In genomic region chr2:222878284-222878876, GRCh38 we compare ENCODE assay signal across 15 cellular contexts. TPM values are rescaled to one million over a fixed set of nuclear protein-coding genes. Genes with fewer than 3 reads are reported as not detected.
DNase-seq lines count a peak whose midpoint lies in the region; ATAC-seq, FAIRE-seq and TF ChIP-seq lines count a peak whose summit lies in the region.
"Had no signal": no experiment of that assay in that cellular context is flagged by ENCODE, and none has a peak within 500 bp of the region (broad histone marks: within the 10 kb centered on the region; RNA-seq: fewer than 3 reads in every experiment).

No MANE protein-coding gene starts in this region.

- TF ChIP-seq POLR2A in breast epithelium (IDR thresholded peaks at IDR 0.05) (no peak), stomach (IDR thresholded peaks at IDR 0.05) (no peak)

- H3K27ac ChIP-seq in breast epithelium: no peak overlapping the region
- H3K27ac ChIP-seq in astrocyte (ENCODE audit: low read depth, low read length): no peak overlapping the region
- no peak overlapping the region for H3K27ac ChIP-seq in liver (ENCODE audit: low read depth in 1 of 2, low read length in 2 of 2)
- H3K27ac ChIP-seq in stomach: peak overlapping the region; percentile 34 to 71 (median 52)

- H3K27me3 ChIP-seq in breast epithelium: no peaks in the 10 kb centered on the region
- no peaks in the 10 kb centered on the region for H3K27me3 ChIP-seq in astrocyte (ENCODE audit: insufficient read depth, low read length)
- H3K27me3 ChIP-seq in liver (ENCODE audit: control insufficient read depth in 4 of 4, insufficient read depth in 4 of 4, low read length in 3 of 4): no peaks in the 10 kb centered on the region
- H3K27me3 ChIP-seq in stomach: no peaks in the 10 kb centered on the region
- H3K27me3 ChIP-seq: upper lobe of left lung had no signal

- DNase-seq in MCF 10A (ENCODE audit: unreplicated experiment): no peak
- no peak for DNase-seq in breast epithelium (ENCODE audit: low spot score in 2 of 2)
- DNase-seq in astrocyte (ENCODE audit: low read depth): no peak
- no peak for DNase-seq in stomach
- DNase-seq in naive thymus-derived CD8-positive, alpha-beta T cell: no peak
- DNase-seq in NCI-H226: no peak
- DNase-seq: activated CD4-positive, alpha-beta T cell treated with anti-CD3 and anti-CD28 coated beads for 48 hours; activated naive CD4-positive, alpha-beta T cell treated with anti-CD3 and anti-CD28 coated beads for 36 hours; CD4-positive, alpha-beta memory T cell; NCI-H1417; upper lobe of left lung had no signal

- FAIRE-seq in astrocyte (lab: Jason Lieb, UNC): no peak

- H3K36me3 ChIP-seq in breast epithelium (no peaks in the 10 kb centered on the region), astrocyte (ENCODE audit: insufficient read depth, low read length) (no peaks in the 10 kb centered on the region), liver (ENCODE audit: control insufficient read depth in 4 of 4, insufficient read depth in 3 of 4, low read depth in 1 of 4, low read length in 3 of 4) (no peaks in the 10 kb centered on the region), stomach (no peaks in the 10 kb centered on the region)
- H3K36me3 ChIP-seq: upper lobe of left lung had no signal

- H3K27me3 Mint-ChIP-seq in MCF 10A (ENCODE audit: insufficient read depth, unreplicated experiment) (no peaks in the 10 kb centered on the region), astrocyte (ENCODE audit: low read depth, unreplicated experiment) (no peaks in the 10 kb centered on the region)
- H3K27me3 Mint-ChIP-seq in naive thymus-derived CD8-positive, alpha-beta T cell: no peaks in the 10 kb centered on the region
- H3K27me3 Mint-ChIP-seq: brain; CD4-positive, alpha-beta memory T cell; stimulated activated memory B cell treated with anti-CD40 and anti-IgM and Interleukin-4, amounts not matched to agents 10 μg/mL and 1 μg/mL and 100 μg/mL, for 72 hours had no signal

- CTCF ChIA-PET in MCF 10A (lab: Yijun Ruan, JAX): interaction anchor here (0.7 to 2.1 kb wide), 3 partner anchors 17 to 43 kb away, joined by 3 to 7 read pairs (median 3); no protein-coding TSS in a partner anchor

- no peak overlapping the region for H3K9ac ChIP-seq in astrocyte (ENCODE audit: low read length)
- no peak overlapping the region for H3K9ac ChIP-seq in liver (ENCODE audit: low read depth in 1 of 2, low read length in 2 of 2)

- intact Hi-C loops in MCF 10A (cut with micrococcal nuclease): loop anchor here (2.0 kb wide), 1 partner anchor 16 kb away; no protein-coding TSS in a partner anchor
- intact Hi-C loops in breast epithelium (cut with DNase I; ENCODE audit: low total_unique reads): no loop called here
- intact Hi-C loops in stomach (cut with DNase I; ENCODE audit: low total_unique reads): no loop called here

- peak overlapping the region; percentile 39 for H3K4me3 Mint-ChIP-seq in MCF 10A (ENCODE audit: unreplicated experiment)
- H3K4me3 Mint-ChIP-seq in astrocyte (ENCODE audit: unreplicated experiment): no peak overlapping the region
- H3K4me3 Mint-ChIP-seq in naive thymus-derived CD8-positive, alpha-beta T cell: no peak overlapping the region
- H3K4me3 Mint-ChIP-seq: activated naive CD4-positive, alpha-beta T cell treated with anti-CD3 and anti-CD28 coated beads for 36 hours; brain; stimulated activated memory B cell treated with anti-CD40 and anti-IgM and Interleukin-4, amounts not matched to agents 10 μg/mL and 1 μg/mL and 100 μg/mL, for 72 hours had no signal

- POLR2A ChIA-PET in MCF 10A (lab: Yijun Ruan, JAX): interaction anchor here (0.9 to 13.3 kb wide), 6 partner anchors 8 to 65 kb away, joined by 3 to 240 read pairs (median 6); partner anchors contain the start of gene ACSL3
- POLR2A ChIA-PET in naive thymus-derived CD8-positive, alpha-beta T cell (lab: Charles Lee): no interaction called here

- peaks cover 98% of the 10 kb centered on the region for H3K79me2 ChIP-seq in astrocyte (ENCODE audit: insufficient read depth, low read length)

- H3K27ac Mint-ChIP-seq in MCF 10A (ENCODE audit: low read depth, unreplicated experiment): peak overlapping the region; percentile 74
- H3K27ac Mint-ChIP-seq in astrocyte (ENCODE audit: unreplicated experiment): no peak overlapping the region
- H3K27ac Mint-ChIP-seq in naive thymus-derived CD8-positive, alpha-beta T cell: no peak overlapping the region
- H3K27ac Mint-ChIP-seq: activated naive CD4-positive, alpha-beta T cell treated with anti-CD3 and anti-CD28 coated beads for 36 hours; CD4-positive, alpha-beta memory T cell; stimulated activated memory B cell treated with anti-CD40 and anti-IgM and Interleukin-4, amounts not matched to agents 10 μg/mL and 1 μg/mL and 100 μg/mL, for 72 hours had no signal

- TF ChIP-seq EP300 in stomach (IDR thresholded peaks at IDR 0.05): no peak

- no peak overlapping the region for H2AFZ ChIP-seq in astrocyte (ENCODE audit: low read depth, low read length)

- no TSS peak for BruUV-seq in MCF 10A (replicated peaks; lab: Mats Ljungman, UMichigan)

- no peaks in the 10 kb centered on the region for H3K9me3 ChIP-seq in breast epithelium
- H3K9me3 ChIP-seq in astrocyte (ENCODE audit: insufficient read depth, low read depth, low read length): no peaks in the 10 kb centered on the region
- no peaks in the 10 kb centered on the region for H3K9me3 ChIP-seq in liver (ENCODE audit: control insufficient read depth in 4 of 4, low read length in 3 of 4)
- no peaks in the 10 kb centered on the region for H3K9me3 ChIP-seq in stomach
- H3K9me3 ChIP-seq: upper lobe of left lung had no signal

- peaks cover 95% of the 10 kb centered on the region for H4K20me1 ChIP-seq in astrocyte (ENCODE audit: insufficient read depth, low read length)

- H3K4me1 ChIP-seq in breast epithelium: peaks cover 0 to 3% of the 10 kb centered on the region in 2 donors
- H3K4me1 ChIP-seq in astrocyte (ENCODE audit: insufficient read depth, low read length): peaks cover 17% of the 10 kb centered on the region
- peaks cover 0 to 8% (median 6%) of the 10 kb centered on the region in 4 donors for H3K4me1 ChIP-seq in liver (ENCODE audit: control insufficient read depth in 4 of 4, insufficient read depth in 4 of 4, low read length in 3 of 4)
- H3K4me1 ChIP-seq in stomach: peaks cover 20 to 91% (median 65%) of the 10 kb centered on the region in 4 donors

- WGBS in liver: 83% methylated on average over 5 of the region's 5 CpGs
- WGBS in stomach, 5 donors: 40 to 69% (median 46%) methylated on average over 5 of the region's 5 CpGs

- TF ChIP-seq CTCF in MCF 10A (IDR thresholded peaks at IDR 0.05; ENCODE audit: unreplicated experiment) (no peak), breast epithelium (IDR thresholded peaks at IDR 0.05) (no peak), astrocyte (IDR thresholded peaks at IDR 0.05; ENCODE audit: insufficient read depth, low read depth, low read length) (no peak), liver (IDR thresholded peaks at IDR 0.05; ENCODE audit: low read depth, low read length, missing input control) (no peak), stomach (IDR thresholded peaks at IDR 0.05) (no peak)

- H3K36me3 Mint-ChIP-seq in MCF 10A (ENCODE audit: insufficient read depth, unreplicated experiment): peaks cover 6% of the 10 kb centered on the region
- H3K36me3 Mint-ChIP-seq in astrocyte (ENCODE audit: low read depth, unreplicated experiment): no peaks in the 10 kb centered on the region
- no peaks in the 10 kb centered on the region for H3K36me3 Mint-ChIP-seq in naive thymus-derived CD8-positive, alpha-beta T cell
- H3K36me3 Mint-ChIP-seq: CD4-positive, alpha-beta memory T cell; stimulated activated memory B cell treated with anti-CD40 and anti-IgM and Interleukin-4, amounts not matched to agents 10 μg/mL and 1 μg/mL and 100 μg/mL, for 72 hours had no signal

- no peaks in the 10 kb centered on the region for H3K9me3 Mint-ChIP-seq in MCF 10A (ENCODE audit: unreplicated experiment)
- H3K9me3 Mint-ChIP-seq in astrocyte (ENCODE audit: unreplicated experiment): no peaks in the 10 kb centered on the region
- H3K9me3 Mint-ChIP-seq in naive thymus-derived CD8-positive, alpha-beta T cell: no peaks in the 10 kb centered on the region
- H3K9me3 Mint-ChIP-seq: activated naive CD4-positive, alpha-beta T cell treated with anti-CD3 and anti-CD28 coated beads for 36 hours; CD4-positive, alpha-beta memory T cell had no signal

- no peak for TF ChIP-seq RAD21 in liver (IDR thresholded peaks at IDR 0.05)

- ATAC-seq in naive thymus-derived CD8-positive, alpha-beta T cell: no peak
- ATAC-seq in GM21619 (IDR thresholded peaks at IDR 0.05; ENCODE audit: unreplicated experiment): no peak
- ATAC-seq: stimulated activated memory B cell treated with anti-CD40 and anti-IgM and Interleukin-4, amounts not matched to agents 10 μg/mL and 1 μg/mL and 100 μg/mL, for 72 hours had no signal

- H3K4me1 Mint-ChIP-seq in MCF 10A (ENCODE audit: insufficient read depth, unreplicated experiment) (peaks cover 39% of the 10 kb centered on the region), astrocyte (ENCODE audit: low read depth, unreplicated experiment) (peaks cover 21% of the 10 kb centered on the region)
- peaks cover 26 to 62% (median 48%) of the 10 kb centered on the region in 4 donors for H3K4me1 Mint-ChIP-seq in naive thymus-derived CD8-positive, alpha-beta T cell

- no peak overlapping the region for H3K4me3 ChIP-seq in breast epithelium
- no peak overlapping the region for H3K4me3 ChIP-seq in astrocyte (ENCODE audit: insufficient read depth, low read depth, low read length)
- no peak overlapping the region for H3K4me3 ChIP-seq in liver (ENCODE audit: low read depth in 1 of 3, low read length in 3 of 3)
- H3K4me3 ChIP-seq in stomach: no peak overlapping the region
- H3K4me3 ChIP-seq: upper lobe of left lung had no signal

- peak overlapping the region; percentile 63 for H3K4me2 ChIP-seq in astrocyte (ENCODE audit: low read length)

TF ChIP-seq in liver, 16 proteins besides CTCF, POLR2A, EP300 and RAD21:
- TF ChIP-seq FOXA2 (IDR thresholded peaks at IDR 0.05) (peak; percentile 8), NR2F2 (IDR thresholded peaks at IDR 0.05) (no peak)

RNA-seq across cellular contexts. Expression of gene ACSL3, which starts 17.5 kb away (rescaled TPM):
- total RNA-seq in MCF 10A (2022) (183 and 203 TPM in 2 replicates), breast epithelium (100 to 1,000 TPM in 1 of 3 donors, 10 to 100 TPM in 2; 50.9 to 115 (median 74.4) TPM), astrocyte (144 and 163 TPM in 2 replicates), liver (10 to 100 TPM; 61.1 to 66.6 TPM), stomach (100 to 1,000 TPM in 2 of 5 donors, 10 to 100 TPM in 3; 13.4 to 234 (median 92.4) TPM)
- polyA plus RNA-seq in liver (10 to 100 TPM; 22.2 to 25.5 TPM), stomach (10 to 100 TPM; 10.5 to 18.7 (median 17.7) TPM)
- 10 to 100 TPM; 37.8 to 43.1 TPM for total RNA-seq in naive thymus-derived CD8-positive, alpha-beta T cell
- 10 to 100 TPM; 27.8 to 32.5 (median 31.2) TPM for polyA plus RNA-seq in naive thymus-derived CD8-positive, alpha-beta T cell

Comparison
In these comparisons a context has a peak if more than half of its experiments do, and no peak if none do; other contexts are left out.
1. H3K27ac ChIP-seq: peak in stomach (5 of 5); none in breast epithelium (0 of 2), astrocyte (single experiment) and liver (0 of 2).